In genomic region chr1:44674113-44675000, GRCh38 we compare ENCODE assay signal across 1 cellular context.
TF ChIP-seq lines count a peak whose summit lies in the region.

ARMH1 (plus strand) TSS chr1:44674714; CDS start chr1:44689698, 14,984 bp downstream.
TMEM53 (minus strand) TSS chr1:44674481; CDS start chr1:44674391, 90 bp downstream.

TF ChIP-seq in HepG2, 621 proteins besides CTCF, POLR2A, EP300 and RAD21 (continued from another document and continues in another):
- TF ChIP-seq ATF6 (CRISPR knock-in tag; conservative IDR thresholded peaks at IDR 0.05), result no peak
- TF ChIP-seq GATA4 (IDR thresholded peaks at IDR 0.05; ENCODE audit: borderline replicate concordance, low read depth), result no peak
- TF ChIP-seq ZBTB21 (CRISPR knock-in tag; IDR thresholded peaks at IDR 0.05), result no peak
- no peak for TF ChIP-seq MAZ (IDR thresholded peaks at IDR 0.05; ENCODE audit: borderline replicate concordance, low read depth, low read length)
- TF ChIP-seq MAZ (CRISPR knock-in tag; IDR thresholded peaks at IDR 0.05; ENCODE audit: low read depth), result peak; percentile 76
- TF ChIP-seq ZNF318 (CRISPR knock-in tag; IDR thresholded peaks at IDR 0.05), result no peak
- no peak for TF ChIP-seq ZNF569 (CRISPR knock-in tag; IDR thresholded peaks at IDR 0.05; ENCODE audit: borderline replicate concordance)
- TF ChIP-seq, protein P1, sequence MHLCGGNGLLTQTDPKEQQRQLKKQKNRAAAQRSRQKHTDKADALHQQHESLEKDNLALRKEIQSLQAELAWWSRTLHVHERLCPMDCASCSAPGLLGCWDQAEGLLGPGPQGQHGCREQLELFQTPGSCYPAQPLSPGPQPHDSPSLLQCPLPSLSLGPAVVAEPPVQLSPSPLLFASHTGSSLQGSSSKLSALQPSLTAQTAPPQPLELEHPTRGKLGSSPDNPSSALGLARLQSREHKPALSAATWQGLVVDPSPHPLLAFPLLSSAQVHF (CRISPR knock-in tag; IDR thresholded peaks at IDR 0.05), result no peak
- TF ChIP-seq ZNF235 (CRISPR knock-in tag; IDR thresholded peaks at IDR 0.05; ENCODE audit: borderline replicate concordance), result 0 out of 2 replicates have a peak, but pooled peaks have one; percentile 38
- TF ChIP-seq, protein P2, sequence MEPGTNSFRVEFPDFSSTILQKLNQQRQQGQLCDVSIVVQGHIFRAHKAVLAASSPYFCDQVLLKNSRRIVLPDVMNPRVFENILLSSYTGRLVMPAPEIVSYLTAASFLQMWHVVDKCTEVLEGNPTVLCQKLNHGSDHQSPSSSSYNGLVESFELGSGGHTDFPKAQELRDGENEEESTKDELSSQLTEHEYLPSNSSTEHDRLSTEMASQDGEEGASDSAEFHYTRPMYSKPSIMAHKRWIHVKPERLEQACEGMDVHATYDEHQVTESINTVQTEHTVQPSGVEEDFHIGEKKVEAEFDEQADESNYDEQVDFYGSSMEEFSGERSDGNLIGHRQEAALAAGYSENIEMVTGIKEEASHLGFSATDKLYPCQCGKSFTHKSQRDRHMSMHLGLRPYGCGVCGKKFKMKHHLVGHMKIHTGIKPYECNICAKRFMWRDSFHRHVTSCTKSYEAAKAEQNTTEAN (CRISPR knock-in tag; conservative IDR thresholded peaks at IDR 0.05), result no peak
- TF ChIP-seq RERE (CRISPR knock-in tag; IDR thresholded peaks at IDR 0.05; ENCODE audit: low read depth), result no peak
- no peak for TF ChIP-seq TFAP4 (IDR thresholded peaks at IDR 0.05; ENCODE audit: borderline replicate concordance, low read depth)
- no peak; the same call in 1 of the 2 replicates for TF ChIP-seq KLF6 (CRISPR knock-in tag; IDR thresholded peaks at IDR 0.05)
- no peak for TF ChIP-seq ZBTB3 (CRISPR knock-in tag; IDR thresholded peaks at IDR 0.05; ENCODE audit: borderline replicate concordance, low read depth)
- no peak for TF ChIP-seq FOXP1 (IDR thresholded peaks at IDR 0.05)
- no peak; the same call in 1 of the 2 replicates for TF ChIP-seq FOXP1 (CRISPR knock-in tag; IDR thresholded peaks at IDR 0.05)
- TF ChIP-seq DMTF1 (CRISPR knock-in tag; IDR thresholded peaks at IDR 0.05), result no peak
- TF ChIP-seq, protein P3, sequence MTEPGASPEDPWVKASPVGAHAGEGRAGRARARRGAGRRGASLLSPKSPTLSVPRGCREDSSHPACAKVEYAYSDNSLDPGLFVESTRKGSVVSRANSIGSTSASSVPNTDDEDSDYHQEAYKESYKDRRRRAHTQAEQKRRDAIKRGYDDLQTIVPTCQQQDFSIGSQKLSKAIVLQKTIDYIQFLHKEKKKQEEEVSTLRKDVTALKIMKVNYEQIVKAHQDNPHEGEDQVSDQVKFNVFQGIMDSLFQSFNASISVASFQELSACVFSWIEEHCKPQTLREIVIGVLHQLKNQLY (CRISPR knock-in tag; IDR thresholded peaks at IDR 0.05), result no peak
- TF ChIP-seq, protein P4, sequence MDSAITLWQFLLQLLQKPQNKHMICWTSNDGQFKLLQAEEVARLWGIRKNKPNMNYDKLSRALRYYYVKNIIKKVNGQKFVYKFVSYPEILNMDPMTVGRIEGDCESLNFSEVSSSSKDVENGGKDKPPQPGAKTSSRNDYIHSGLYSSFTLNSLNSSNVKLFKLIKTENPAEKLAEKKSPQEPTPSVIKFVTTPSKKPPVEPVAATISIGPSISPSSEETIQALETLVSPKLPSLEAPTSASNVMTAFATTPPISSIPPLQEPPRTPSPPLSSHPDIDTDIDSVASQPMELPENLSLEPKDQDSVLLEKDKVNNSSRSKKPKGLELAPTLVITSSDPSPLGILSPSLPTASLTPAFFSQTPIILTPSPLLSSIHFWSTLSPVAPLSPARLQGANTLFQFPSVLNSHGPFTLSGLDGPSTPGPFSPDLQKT (CRISPR knock-in tag; IDR thresholded peaks at IDR 0.05; ENCODE audit: borderline replicate concordance), result no peak
- no peak for TF ChIP-seq NAIF1 (CRISPR knock-in tag; IDR thresholded peaks at IDR 0.05; ENCODE audit: borderline replicate concordance)
- no peak for TF ChIP-seq HOXA9 (CRISPR knock-in tag; IDR thresholded peaks at IDR 0.05; ENCODE audit: borderline replicate concordance)
- TF ChIP-seq, protein P5, sequence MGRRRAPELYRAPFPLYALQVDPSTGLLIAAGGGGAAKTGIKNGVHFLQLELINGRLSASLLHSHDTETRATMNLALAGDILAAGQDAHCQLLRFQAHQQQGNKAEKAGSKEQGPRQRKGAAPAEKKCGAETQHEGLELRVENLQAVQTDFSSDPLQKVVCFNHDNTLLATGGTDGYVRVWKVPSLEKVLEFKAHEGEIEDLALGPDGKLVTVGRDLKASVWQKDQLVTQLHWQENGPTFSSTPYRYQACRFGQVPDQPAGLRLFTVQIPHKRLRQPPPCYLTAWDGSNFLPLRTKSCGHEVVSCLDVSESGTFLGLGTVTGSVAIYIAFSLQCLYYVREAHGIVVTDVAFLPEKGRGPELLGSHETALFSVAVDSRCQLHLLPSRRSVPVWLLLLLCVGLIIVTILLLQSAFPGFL (CRISPR knock-in tag; IDR thresholded peaks at IDR 0.05), result no peak
